1 cellular context compared by ENCODE assay signal in the genomic region with DNA sequence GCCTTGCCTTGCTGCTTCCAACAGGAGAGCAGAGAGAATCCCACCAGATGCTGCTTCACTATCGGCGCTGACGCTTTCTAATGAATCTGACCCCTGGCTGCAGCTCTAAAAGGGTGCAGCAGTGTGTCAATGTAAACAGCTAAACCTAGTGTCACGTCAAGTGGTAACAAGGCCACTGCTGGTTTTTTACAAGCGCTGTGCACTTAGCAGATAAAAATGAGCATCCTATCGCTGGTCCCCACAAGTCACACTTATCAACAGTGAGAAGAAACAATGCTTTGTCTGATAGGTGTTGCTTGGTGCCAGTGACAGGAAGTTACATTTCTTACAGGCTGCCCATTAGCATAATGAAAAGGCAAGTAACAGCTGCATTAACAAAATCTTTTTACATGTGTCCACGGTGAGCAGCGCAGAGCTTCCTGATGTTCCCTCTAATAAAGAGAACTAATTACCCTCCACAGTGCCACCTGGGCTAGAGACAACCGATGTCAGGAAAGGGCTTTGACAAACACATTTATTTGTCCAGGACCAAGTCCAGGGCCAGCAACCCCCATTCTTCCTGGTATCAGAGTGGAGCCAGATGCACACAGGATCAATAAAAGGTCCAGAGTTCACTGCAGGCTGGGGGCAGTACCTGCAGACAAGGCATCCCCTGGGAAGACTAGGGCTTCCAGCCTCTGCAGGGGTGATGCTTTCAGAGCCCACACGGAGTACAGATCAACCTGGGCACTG.
TF ChIP-seq lines count a peak whose summit lies in the region.

No MANE protein-coding gene starts in this region.

TF ChIP-seq in HepG2, 621 proteins besides CTCF, POLR2A, EP300 and RAD21 (continued from another document and continues in another):
- TF ChIP-seq, protein P1, sequence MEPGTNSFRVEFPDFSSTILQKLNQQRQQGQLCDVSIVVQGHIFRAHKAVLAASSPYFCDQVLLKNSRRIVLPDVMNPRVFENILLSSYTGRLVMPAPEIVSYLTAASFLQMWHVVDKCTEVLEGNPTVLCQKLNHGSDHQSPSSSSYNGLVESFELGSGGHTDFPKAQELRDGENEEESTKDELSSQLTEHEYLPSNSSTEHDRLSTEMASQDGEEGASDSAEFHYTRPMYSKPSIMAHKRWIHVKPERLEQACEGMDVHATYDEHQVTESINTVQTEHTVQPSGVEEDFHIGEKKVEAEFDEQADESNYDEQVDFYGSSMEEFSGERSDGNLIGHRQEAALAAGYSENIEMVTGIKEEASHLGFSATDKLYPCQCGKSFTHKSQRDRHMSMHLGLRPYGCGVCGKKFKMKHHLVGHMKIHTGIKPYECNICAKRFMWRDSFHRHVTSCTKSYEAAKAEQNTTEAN (CRISPR knock-in tag; conservative IDR thresholded peaks at IDR 0.05), result peak; percentile 94
- TF ChIP-seq ETV5 (CRISPR knock-in tag; IDR thresholded peaks at IDR 0.05; ENCODE audit: borderline replicate concordance), result peak; percentile 93
- peak; percentile 93; the same call in 1 of the 2 replicates for TF ChIP-seq TOPORS (CRISPR knock-in tag; IDR thresholded peaks at IDR 0.05)
- no peak for TF ChIP-seq ZBTB46 (CRISPR knock-in tag; IDR thresholded peaks at IDR 0.05; ENCODE audit: borderline replicate concordance)
- peak; percentile 81; the same call in 1 of the 2 replicates for TF ChIP-seq EHMT2 (IDR thresholded peaks at IDR 0.05; ENCODE audit: borderline replicate concordance, low read depth, low read length)
- no peak for TF ChIP-seq AGO1 (IDR thresholded peaks at IDR 0.05; ENCODE audit: low read depth, low read length, poor library complexity, severe bottlenecking)
- TF ChIP-seq RCOR2 (CRISPR knock-in tag; IDR thresholded peaks at IDR 0.05), result peak; percentile 93
- no peak for TF ChIP-seq SIN3B (IDR thresholded peaks at IDR 0.05; ENCODE audit: low read length)
- TF ChIP-seq, protein P2, sequence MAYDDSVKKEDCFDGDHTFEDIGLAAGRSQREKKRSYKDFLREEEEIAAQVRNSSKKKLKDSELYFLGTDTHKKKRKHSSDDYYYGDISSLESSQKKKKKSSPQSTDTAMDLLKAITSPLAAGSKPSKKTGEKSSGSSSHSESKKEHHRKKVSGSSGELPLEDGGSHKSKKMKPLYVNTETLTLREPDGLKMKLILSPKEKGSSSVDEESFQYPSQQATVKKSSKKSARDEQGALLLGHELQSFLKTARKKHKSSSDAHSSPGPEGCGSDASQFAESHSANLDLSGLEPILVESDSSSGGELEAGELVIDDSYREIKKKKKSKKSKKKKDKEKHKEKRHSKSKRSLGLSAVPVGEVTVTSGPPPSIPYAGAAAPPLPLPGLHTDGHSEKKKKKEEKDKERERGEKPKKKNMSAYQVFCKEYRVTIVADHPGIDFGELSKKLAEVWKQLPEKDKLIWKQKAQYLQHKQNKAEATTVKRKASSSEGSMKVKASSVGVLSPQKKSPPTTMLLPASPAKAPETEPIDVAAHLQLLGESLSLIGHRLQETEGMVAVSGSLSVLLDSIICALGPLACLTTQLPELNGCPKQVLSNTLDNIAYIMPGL (CRISPR knock-in tag; IDR thresholded peaks at IDR 0.05; ENCODE audit: borderline replicate concordance in 1 of 2, low read depth in 1 of 2), result peak; percentile 58 to 69; a peak in 3 of 4 replicates
- no peak for TF ChIP-seq SALL2 (CRISPR knock-in tag; IDR thresholded peaks at IDR 0.05)
- 0 out of 2 replicates have a peak, but pooled peaks have one; percentile 60 for TF ChIP-seq ZIK1 (CRISPR knock-in tag; IDR thresholded peaks at IDR 0.05; ENCODE audit: borderline replicate concordance, low read depth)
- TF ChIP-seq CHD4 (IDR thresholded peaks at IDR 0.05; ENCODE audit: borderline replicate concordance, low read length), result peak; percentile 61; the same call in 1 of the 2 replicates
- no peak for TF ChIP-seq ZNF530 (CRISPR knock-in tag; IDR thresholded peaks at IDR 0.05; ENCODE audit: low read depth)
- 0 out of 2 replicates have a peak, but pooled peaks have one; percentile 32 for TF ChIP-seq ZFP41 (CRISPR knock-in tag; IDR thresholded peaks at IDR 0.05; ENCODE audit: borderline replicate concordance)
- TF ChIP-seq ONECUT2 (CRISPR knock-in tag; IDR thresholded peaks at IDR 0.05), result peak; percentile 100
- TF ChIP-seq KMT2A (CRISPR knock-in tag; IDR thresholded peaks at IDR 0.05), result no peak; the same call in 1 of the 2 replicates
- TF ChIP-seq E2F5 (CRISPR knock-in tag; conservative IDR thresholded peaks at IDR 0.05), result no peak
- TF ChIP-seq ATAD3A (CRISPR knock-in tag; IDR thresholded peaks at IDR 0.05), result no peak
- peak; percentile 84 for TF ChIP-seq BCL3 (CRISPR knock-in tag; IDR thresholded peaks at IDR 0.05)
- peak; percentile 85 for TF ChIP-seq KDM1A (CRISPR knock-in tag; IDR thresholded peaks at IDR 0.05)
- no peak for TF ChIP-seq ZNF737 (CRISPR knock-in tag; IDR thresholded peaks at IDR 0.05; ENCODE audit: borderline replicate concordance)
- peak; percentile 74 for TF ChIP-seq XRCC5 (optimal IDR thresholded peaks at IDR 0.05; ENCODE audit: low read length)
- peak; percentile 80 for TF ChIP-seq NR2C2 (CRISPR knock-in tag; IDR thresholded peaks at IDR 0.05; ENCODE audit: borderline replicate concordance)
- no peak for TF ChIP-seq SCMH1 (CRISPR knock-in tag; IDR thresholded peaks at IDR 0.05; ENCODE audit: borderline replicate concordance)
- peak; percentile 70; the same call in 1 of the 2 replicates for TF ChIP-seq MAZ (IDR thresholded peaks at IDR 0.05; ENCODE audit: borderline replicate concordance, low read depth, low read length)
- peak; percentile 42 for TF ChIP-seq MAZ (CRISPR knock-in tag; IDR thresholded peaks at IDR 0.05; ENCODE audit: low read depth)
- TF ChIP-seq MLLT10 (CRISPR knock-in tag; IDR thresholded peaks at IDR 0.05), result no peak
- no peak for TF ChIP-seq NCOA5 (CRISPR knock-in tag; IDR thresholded peaks at IDR 0.05)
- TF ChIP-seq, protein P3, sequence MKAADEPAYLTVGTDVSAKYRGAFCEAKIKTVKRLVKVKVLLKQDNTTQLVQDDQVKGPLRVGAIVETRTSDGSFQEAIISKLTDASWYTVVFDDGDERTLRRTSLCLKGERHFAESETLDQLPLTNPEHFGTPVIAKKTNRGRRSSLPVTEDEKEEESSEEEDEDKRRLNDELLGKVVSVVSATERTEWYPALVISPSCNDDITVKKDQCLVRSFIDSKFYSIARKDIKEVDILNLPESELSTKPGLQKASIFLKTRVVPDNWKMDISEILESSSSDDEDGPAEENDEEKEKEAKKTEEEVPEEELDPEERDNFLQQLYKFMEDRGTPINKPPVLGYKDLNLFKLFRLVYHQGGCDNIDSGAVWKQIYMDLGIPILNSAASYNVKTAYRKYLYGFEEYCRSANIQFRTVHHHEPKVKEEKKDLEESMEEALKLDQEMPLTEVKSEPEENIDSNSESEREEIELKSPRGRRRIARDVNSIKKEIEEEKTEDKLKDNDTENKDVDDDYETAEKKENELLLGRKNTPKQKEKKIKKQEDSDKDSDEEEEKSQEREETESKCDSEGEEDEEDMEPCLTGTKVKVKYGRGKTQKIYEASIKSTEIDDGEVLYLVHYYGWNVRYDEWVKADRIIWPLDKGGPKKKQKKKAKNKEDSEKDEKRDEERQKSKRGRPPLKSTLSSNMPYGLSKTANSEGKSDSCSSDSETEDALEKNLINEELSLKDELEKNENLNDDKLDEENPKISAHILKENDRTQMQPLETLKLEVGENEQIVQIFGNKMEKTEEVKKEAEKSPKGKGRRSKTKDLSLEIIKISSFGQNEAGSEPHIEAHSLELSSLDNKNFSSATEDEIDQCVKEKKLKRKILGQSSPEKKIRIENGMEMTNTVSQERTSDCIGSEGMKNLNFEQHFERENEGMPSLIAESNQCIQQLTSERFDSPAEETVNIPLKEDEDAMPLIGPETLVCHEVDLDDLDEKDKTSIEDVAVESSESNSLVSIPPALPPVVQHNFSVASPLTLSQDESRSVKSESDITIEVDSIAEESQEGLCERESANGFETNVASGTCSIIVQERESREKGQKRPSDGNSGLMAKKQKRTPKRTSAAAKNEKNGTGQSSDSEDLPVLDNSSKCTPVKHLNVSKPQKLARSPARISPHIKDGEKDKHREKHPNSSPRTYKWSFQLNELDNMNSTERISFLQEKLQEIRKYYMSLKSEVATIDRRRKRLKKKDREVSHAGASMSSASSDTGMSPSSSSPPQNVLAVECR (CRISPR knock-in tag; IDR thresholded peaks at IDR 0.05; ENCODE audit: borderline replicate concordance), result peak; percentile 75; the same call in 1 of the 2 replicates
- TF ChIP-seq BHLHE40 (IDR thresholded peaks at IDR 0.05; ENCODE audit: low read length), result peak; percentile 50; the same call in 1 of the 2 replicates
- 0 out of 2 replicates have a peak, but pooled peaks have one; percentile 56 for TF ChIP-seq KLF6 (CRISPR knock-in tag; IDR thresholded peaks at IDR 0.05)
- TF ChIP-seq MAX (IDR thresholded peaks at IDR 0.05), result peak; percentile 74
- peak; percentile 73; the same call in 1 of the 2 replicates for TF ChIP-seq ZBTB10 (CRISPR knock-in tag; IDR thresholded peaks at IDR 0.05; ENCODE audit: borderline replicate concordance)
- 0 out of 2 replicates have a peak, but pooled peaks have one; percentile 68 for TF ChIP-seq IRX3 (CRISPR knock-in tag; IDR thresholded peaks at IDR 0.05; ENCODE audit: borderline replicate concordance, low read depth)
- peak; percentile 79; the same call in 1 of the 2 replicates for TF ChIP-seq ZSCAN9 (CRISPR knock-in tag; IDR thresholded peaks at IDR 0.05; ENCODE audit: borderline replicate concordance)
- TF ChIP-seq HDAC1 (CRISPR knock-in tag; IDR thresholded peaks at IDR 0.05), result peak; percentile 95
- peak; percentile 60; the same call in 1 of the 2 replicates for TF ChIP-seq JUND (CRISPR knock-in tag; IDR thresholded peaks at IDR 0.05)
- TF ChIP-seq GFI1 (CRISPR knock-in tag; IDR thresholded peaks at IDR 0.05; ENCODE audit: borderline replicate concordance), result 0 out of 2 replicates have a peak, but pooled peaks have one; percentile 49
- TF ChIP-seq ZNF263 (CRISPR knock-in tag; IDR thresholded peaks at IDR 0.05), result no peak
- TF ChIP-seq ZFYVE20 (CRISPR knock-in tag; IDR thresholded peaks at IDR 0.05; ENCODE audit: borderline replicate concordance, low read depth), result no peak
- peak; percentile 97 for TF ChIP-seq CBX5 (CRISPR knock-in tag; IDR thresholded peaks at IDR 0.05; ENCODE audit: borderline replicate concordance)
- TF ChIP-seq SRY (CRISPR knock-in tag; IDR thresholded peaks at IDR 0.05), result no peak; the same call in 1 of the 2 replicates
- TF ChIP-seq SETDB1 (CRISPR knock-in tag; IDR thresholded peaks at IDR 0.05; ENCODE audit: borderline replicate concordance), result no peak
- no peak for TF ChIP-seq STAT5B (CRISPR knock-in tag; IDR thresholded peaks at IDR 0.05)
- 0 out of 2 replicates have a peak, but pooled peaks have one; percentile 54 for TF ChIP-seq TRIM24 (CRISPR knock-in tag; IDR thresholded peaks at IDR 0.05)
- TF ChIP-seq ZNF260 (CRISPR knock-in tag; IDR thresholded peaks at IDR 0.05; ENCODE audit: borderline replicate concordance, low read depth), result no peak
- no peak for TF ChIP-seq ZNF777 (CRISPR knock-in tag; IDR thresholded peaks at IDR 0.05)
